In genomic region chr3:33582234-33582633, GRCh38 we compare ENCODE assay signal across 24 cellular contexts.
"Had no signal": no experiment of that assay in that cellular context is flagged by ENCODE, and none has a peak within 500 bp of the region (broad histone marks: within the 10 kb centered on the region; RNA-seq: fewer than 3 reads in every experiment).

No MANE protein-coding gene starts in this region.

- H3K9me3 ChIP-seq: body of pancreas, mucosa of descending colon, sigmoid colon, stomach, suprapubic skin, transverse colon, uterus had no signal

- H3K4me2 ChIP-seq: hepatocyte, smooth muscle cell had no signal

- H2AFZ ChIP-seq: hepatocyte had no signal

- H3K4me1 Mint-ChIP-seq: activated CD4-positive, alpha-beta T cell treated with anti-CD3 and anti-CD28 coated beads, Interleukin-2, amount 10 ng/mL, durations not matched to agents 7 days and 5 days; activated CD8-positive, alpha-beta memory T cell treated with anti-CD3 and anti-CD28 coated beads, Interleukin-2, amount 10 ng/mL, durations not matched to agents 7 days and 5 days; activated naive CD4-positive, alpha-beta T cell treated with anti-CD3 and anti-CD28 coated beads, Interleukin-2, amount 10 ng/mL, durations not matched to agents 7 days and 5 days; memory B cell; stimulated activated memory B cell treated with anti-CD40 and anti-IgM and Interleukin-4, amounts not matched to agents 10 μg/mL and 1 μg/mL and 100 μg/mL, for 72 hours had no signal

- H3K27ac ChIP-seq: body of pancreas, hepatocyte, sigmoid colon, stomach, suprapubic skin, transverse colon, uterus had no signal

- H3K4me3 Mint-ChIP-seq: activated CD4-positive, alpha-beta T cell treated with anti-CD3 and anti-CD28 coated beads, Interleukin-2, amount 10 ng/mL, durations not matched to agents 7 days and 5 days; activated CD8-positive, alpha-beta memory T cell treated with anti-CD3 and anti-CD28 coated beads, Interleukin-2, amount 10 ng/mL, durations not matched to agents 7 days and 5 days; activated CD8-positive, alpha-beta T cell treated with anti-CD3 and anti-CD28 coated beads for 36 hours; activated naive CD4-positive, alpha-beta T cell treated with anti-CD3 and anti-CD28 coated beads, Interleukin-2, amount 10 ng/mL, durations not matched to agents 7 days and 5 days; memory B cell; stimulated activated memory B cell treated with anti-CD40 and anti-IgM and Interleukin-4, amounts not matched to agents 10 μg/mL and 1 μg/mL and 100 μg/mL, for 72 hours; T-helper 1 cell treated with Interleukin-12 subunit alpha and Interleukin-12 subunit beta and Interleukin-4 antibody, amounts not matched to agents 30 μg/mL and 1 μg/mL, for 36 hours had no signal

- H3K36me3 ChIP-seq: uterus had no signal

- H3K4me1 ChIP-seq: body of pancreas, suprapubic skin, transverse colon, uterus had no signal

- DNase-seq: activated CD4-positive, alpha-beta T cell treated with anti-CD3 and anti-CD28 coated beads, Interleukin-2, amount 10 ng/mL, durations not matched to agents 7 days and 5 days; activated CD8-positive, alpha-beta memory T cell treated with anti-CD3 and anti-CD28 coated beads, Interleukin-2, amount 10 ng/mL, durations not matched to agents 7 days and 5 days; activated CD8-positive, alpha-beta T cell treated with anti-CD3 and anti-CD28 coated beads for 36 hours; activated effector memory CD4-positive, alpha-beta T cell treated with anti-CD3 and anti-CD28 coated beads, Interleukin-2, amount 50 U/mL, for 16 hours; activated naive CD4-positive, alpha-beta T cell treated with anti-CD3 and anti-CD28 coated beads, Interleukin-2, amount 10 ng/mL, durations not matched to agents 7 days and 5 days; activated T-cell treated with anti-CD3 and anti-CD28 coated beads for 4 hours; body of pancreas; dermis blood vessel endothelial cell; effector CD8-positive, alpha-beta T cell; foreskin melanocyte; left cardiac atrium; mucosa of descending colon; sigmoid colon; stimulated activated CD4-positive, alpha-beta T cell treated with anti-CD3 and anti-CD28 coated beads, Interleukin-15, amount 100 ng/mL, for 24 hours; stomach; T1000; transverse colon; uterus had no signal

- H3K79me2 ChIP-seq: hepatocyte had no signal

- H3K27me3 Mint-ChIP-seq: activated CD4-positive, alpha-beta T cell treated with anti-CD3 and anti-CD28 coated beads, Interleukin-2, amount 10 ng/mL, durations not matched to agents 7 days and 5 days; activated CD8-positive, alpha-beta memory T cell treated with anti-CD3 and anti-CD28 coated beads, Interleukin-2, amount 10 ng/mL, durations not matched to agents 7 days and 5 days; activated CD8-positive, alpha-beta T cell treated with anti-CD3 and anti-CD28 coated beads for 36 hours; activated naive CD4-positive, alpha-beta T cell treated with anti-CD3 and anti-CD28 coated beads, Interleukin-2, amount 10 ng/mL, durations not matched to agents 7 days and 5 days; memory B cell; stimulated activated memory B cell treated with anti-CD40 and anti-IgM and Interleukin-4, amounts not matched to agents 10 μg/mL and 1 μg/mL and 100 μg/mL, for 72 hours had no signal

- H3K27ac Mint-ChIP-seq: activated CD4-positive, alpha-beta T cell treated with anti-CD3 and anti-CD28 coated beads, Interleukin-2, amount 10 ng/mL, durations not matched to agents 7 days and 5 days; activated CD8-positive, alpha-beta memory T cell treated with anti-CD3 and anti-CD28 coated beads, Interleukin-2, amount 10 ng/mL, durations not matched to agents 7 days and 5 days; activated CD8-positive, alpha-beta T cell treated with anti-CD3 and anti-CD28 coated beads for 36 hours; activated naive CD4-positive, alpha-beta T cell treated with anti-CD3 and anti-CD28 coated beads, Interleukin-2, amount 10 ng/mL, durations not matched to agents 7 days and 5 days; stimulated activated memory B cell treated with anti-CD40 and anti-IgM and Interleukin-4, amounts not matched to agents 10 μg/mL and 1 μg/mL and 100 μg/mL, for 72 hours; T-helper 1 cell treated with Interleukin-12 subunit alpha and Interleukin-12 subunit beta and Interleukin-4 antibody, amounts not matched to agents 30 μg/mL and 1 μg/mL, for 36 hours had no signal

- H3K9me3 Mint-ChIP-seq: activated CD4-positive, alpha-beta T cell treated with anti-CD3 and anti-CD28 coated beads, Interleukin-2, amount 10 ng/mL, durations not matched to agents 7 days and 5 days; activated CD8-positive, alpha-beta T cell treated with anti-CD3 and anti-CD28 coated beads for 36 hours; activated naive CD4-positive, alpha-beta T cell treated with anti-CD3 and anti-CD28 coated beads, Interleukin-2, amount 10 ng/mL, durations not matched to agents 7 days and 5 days; memory B cell; stimulated activated memory B cell treated with anti-CD40 and anti-IgM and Interleukin-4, amounts not matched to agents 10 μg/mL and 1 μg/mL and 100 μg/mL, for 72 hours; T-helper 1 cell treated with Interleukin-12 subunit alpha and Interleukin-12 subunit beta and Interleukin-4 antibody, amounts not matched to agents 30 μg/mL and 1 μg/mL, for 36 hours had no signal

- H3K27me3 ChIP-seq: body of pancreas, hepatocyte, sigmoid colon, stomach, suprapubic skin, transverse colon, uterus had no signal

- H3K4me3 ChIP-seq: body of pancreas, hepatocyte, mucosa of descending colon, sigmoid colon, smooth muscle cell, stomach, suprapubic skin, transverse colon, uterus had no signal
